In genomic region chr17:41382396-41382795, GRCh38 we compare ENCODE assay signal across 36 cellular contexts. TPM values are rescaled to one million over a fixed set of nuclear protein-coding genes. Genes with fewer than 3 reads are reported as not detected.
DNase-seq lines count a peak whose midpoint lies in the region; ATAC-seq, FAIRE-seq and TF ChIP-seq lines count a peak whose summit lies in the region.
"Had no signal": no experiment of that assay in that cellular context is flagged by ENCODE, and none has a peak within 500 bp of the region (broad histone marks: within the 10 kb centered on the region; RNA-seq: fewer than 3 reads in every experiment).

No MANE protein-coding gene starts in this region.

- ATAC-seq in upper lobe of right lung: no peak
- ATAC-seq: body of pancreas, HepG2 had no signal

- intact Hi-C loops in upper lobe of right lung (cut with DNase I) (no loop called here), esophagus squamous epithelium (cut with DNase I) (no loop called here)

- 83 to 100% methylated on average over 1 of the region's 1 CpG for WGBS in esophagus squamous epithelium, 2 donors

- no peaks in the 10 kb centered on the region for H3K27me3 ChIP-seq in bronchial epithelial cell (ENCODE audit: control insufficient read depth, insufficient read depth, low read length)
- peaks cover 5% of the 10 kb centered on the region for H3K27me3 ChIP-seq in upper lobe of right lung
- H3K27me3 ChIP-seq in esophagus squamous epithelium: peaks cover 0 to 8% (median 0%) of the 10 kb centered on the region in 4 donors
- H3K27me3 ChIP-seq: body of pancreas, hepatocyte, thyroid gland had no signal

- H3K27ac ChIP-seq in upper lobe of right lung: no peak overlapping the region
- no peak overlapping the region for H3K27ac ChIP-seq in esophagus squamous epithelium
- H3K27ac ChIP-seq: body of pancreas, hepatocyte, HL-60, spleen, thyroid gland, WERI-Rb-1 had no signal

- no peaks in the 10 kb centered on the region for H3K4me1 Mint-ChIP-seq in T-helper 2 cell treated with Interferon-gamma antibody and Interleukin-4, amounts not matched to agents 5 μg/mL and 100 μg/mL, for 36 hours (ENCODE audit: low read depth)

- H3K9me3 ChIP-seq in upper lobe of right lung (peaks cover 9% of the 10 kb centered on the region), esophagus squamous epithelium (peaks cover 0 to 12% (median 0%) of the 10 kb centered on the region in 3 donors)
- H3K9me3 ChIP-seq: body of pancreas, SK-N-SH, thyroid gland had no signal

- no peak overlapping the region for H3K27ac Mint-ChIP-seq in T-helper 2 cell treated with Interferon-gamma antibody and Interleukin-4, amounts not matched to agents 5 μg/mL and 100 μg/mL, for 36 hours
- H3K27ac Mint-ChIP-seq: activated CD4-positive, alpha-beta T cell treated with anti-CD3 and anti-CD28 coated beads, Interleukin-2, amount 10 ng/mL, durations not matched to agents 7 days and 5 days; activated naive CD8-positive, alpha-beta T cell treated with anti-CD3 and anti-CD28 coated beads for 36 hours; activated T-helper 2 cell treated with anti-CD3 and anti-CD28 coated beads, Interferon-gamma antibody, Interleukin-2, Interleukin-4, amounts not matched to agents 10 μg/mL and 5 μg/mL and 100 μg/mL, durations not matched to agents 14 hours and 24 hours and 36 hours had no signal

- no peaks in the 10 kb centered on the region for H3K4me1 ChIP-seq in upper lobe of right lung
- no peaks in the 10 kb centered on the region for H3K4me1 ChIP-seq in esophagus squamous epithelium
- H3K4me1 ChIP-seq: body of pancreas, spleen, thyroid gland had no signal

- peaks cover 9% of the 10 kb centered on the region for H3K9me3 Mint-ChIP-seq in T-helper 2 cell treated with Interferon-gamma antibody and Interleukin-4, amounts not matched to agents 5 μg/mL and 100 μg/mL, for 36 hours

- FAIRE-seq in bronchial epithelial cell (lab: Jason Lieb, UNC): peak; percentile 43
- FAIRE-seq: A204.1, GM18507, H54, HepG2, kidney, RCC 7860 had no signal

- no peaks in the 10 kb centered on the region for H3K27me3 Mint-ChIP-seq in T-helper 2 cell treated with Interferon-gamma antibody and Interleukin-4, amounts not matched to agents 5 μg/mL and 100 μg/mL, for 36 hours (ENCODE audit: low read depth)

- H3K36me3 ChIP-seq in bronchial epithelial cell (ENCODE audit: control insufficient read depth, insufficient read depth, low read length) (no peaks in the 10 kb centered on the region), upper lobe of right lung (no peaks in the 10 kb centered on the region), esophagus squamous epithelium (no peaks in the 10 kb centered on the region)
- H3K36me3 ChIP-seq: spleen, thyroid gland, WERI-Rb-1 had no signal

- no peaks in the 10 kb centered on the region for H3K36me3 Mint-ChIP-seq in T-helper 2 cell treated with Interferon-gamma antibody and Interleukin-4, amounts not matched to agents 5 μg/mL and 100 μg/mL, for 36 hours (ENCODE audit: low read depth)

- TF ChIP-seq POLR2A in esophagus squamous epithelium (IDR thresholded peaks at IDR 0.05): no peak
- TF ChIP-seq POLR2A in erythroblast (IDR thresholded peaks at IDR 0.05; ENCODE audit: low read length): no peak

- TF ChIP-seq CTCF in bronchial epithelial cell (IDR thresholded peaks at IDR 0.05; ENCODE audit: insufficient read depth, low read length, severe bottlenecking) (no peak), upper lobe of right lung (IDR thresholded peaks at IDR 0.05) (no peak), esophagus squamous epithelium (IDR thresholded peaks at IDR 0.05) (no peak)

- DNase-seq in A172 (ENCODE audit: low spot score) (peak; percentile 44), GM04504 (ENCODE audit: low read depth) (peak; percentile 67), bronchial epithelial cell (ENCODE audit: low read depth) (peak; percentile 41), hepatic stellate cell (ENCODE audit: low spot score) (peak; percentile 81), upper lobe of right lung (no peak), esophagus squamous epithelium (lab: John Stamatoyannopoulos, UW) (no peak), erythroblast (lab: John Stamatoyannopoulos, UW) (no peak)
- DNase-seq in T-helper 2 cell treated with Interferon-gamma antibody and Interleukin-4, amounts not matched to agents 5 μg/mL and 100 μg/mL, for 36 hours (ENCODE audit: low spot score): no peak
- DNase-seq: activated CD4-positive, alpha-beta T cell treated with anti-CD3 and anti-CD28 coated beads, Interleukin-2, amount 10 ng/mL, durations not matched to agents 7 days and 5 days; activated naive CD8-positive, alpha-beta T cell treated with anti-CD3 and anti-CD28 coated beads for 36 hours; body of pancreas; C1 segment of cervical spinal cord; Calu3; effector memory CD4-positive, alpha-beta T cell; foreskin melanocyte; kidney; NCI-H1417; SK-N-SH; spleen; stimulated activated CD4-positive, alpha-beta T cell treated with anti-CD3 and anti-CD28 coated beads, Interleukin-4, amount 100 ng/mL, for 24 hours; stimulated activated naive CD4-positive, alpha-beta T cell treated with Interleukin-2 at 50 U/mL for 16 hours; thyroid gland; WERI-Rb-1 had no signal

- no peak overlapping the region for H3K4me3 Mint-ChIP-seq in T-helper 2 cell treated with Interferon-gamma antibody and Interleukin-4, amounts not matched to agents 5 μg/mL and 100 μg/mL, for 36 hours
- H3K4me3 Mint-ChIP-seq: activated CD4-positive, alpha-beta T cell treated with anti-CD3 and anti-CD28 coated beads, Interleukin-2, amount 10 ng/mL, durations not matched to agents 7 days and 5 days; activated naive CD8-positive, alpha-beta T cell treated with anti-CD3 and anti-CD28 coated beads for 36 hours had no signal

- H3K4me3 ChIP-seq in bronchial epithelial cell (ENCODE audit: low read depth, low read length) (no peak overlapping the region), upper lobe of right lung (no peak overlapping the region), esophagus squamous epithelium (no peak overlapping the region)
- H3K4me3 ChIP-seq: body of pancreas, hepatocyte, spleen, thyroid gland had no signal

RNA-seq across cellular contexts. Expression of gene KRT34, which starts 0.3 kb away (rescaled TPM):
- total RNA-seq in A172 (2014; rRNA removed; shearing (Covaris generic)): 0.31 and 1.1 TPM in 2 replicates
- 0.26 and 0.53 TPM in 2 replicates for total RNA-seq in bronchial epithelial cell
- total RNA-seq in upper lobe of right lung: not detected
- total RNA-seq in esophagus squamous epithelium: 1 to 10 TPM in 1 of 4 donors, under 1 TPM in 3; 0.40 to 1.1 (median 0.64) TPM
- total RNA-seq: activated CD4-positive, alpha-beta T cell treated with anti-CD3 and anti-CD28 coated beads, Interleukin-2, amount 10 ng/mL, durations not matched to agents 7 days and 5 days; activated naive CD8-positive, alpha-beta T cell treated with anti-CD3 and anti-CD28 coated beads for 36 hours; activated T-helper 2 cell treated with anti-CD3 and anti-CD28 coated beads, Interferon-gamma antibody, Interleukin-2, Interleukin-4, amounts not matched to agents 10 μg/mL and 5 μg/mL and 100 μg/mL, durations not matched to agents 14 hours and 24 hours and 36 hours; body of pancreas; Calu3; HepG2; kidney; lung microvascular endothelial cell; spleen; T-helper 2 cell treated with Interferon-gamma antibody and Interleukin-4, amounts not matched to agents 100 ng/mL and 5 ng/mL, for 36 hours; thyroid gland had no signal

RNA-seq across cellular contexts. Expression of gene KRT33B, which starts 12.8 kb away (rescaled TPM):
- total RNA-seq in A172 (2014; rRNA removed; shearing (Covaris generic)): not detected in 2 replicates
- 0.79 and 1.7 TPM in 2 replicates for total RNA-seq in bronchial epithelial cell
- total RNA-seq in upper lobe of right lung: not detected
- total RNA-seq in esophagus squamous epithelium: under 1 TPM in 2 of 4 donors, not detected in 2; 0.32 to 0.57 TPM
- total RNA-seq: activated CD4-positive, alpha-beta T cell treated with anti-CD3 and anti-CD28 coated beads, Interleukin-2, amount 10 ng/mL, durations not matched to agents 7 days and 5 days; activated naive CD8-positive, alpha-beta T cell treated with anti-CD3 and anti-CD28 coated beads for 36 hours; activated T-helper 2 cell treated with anti-CD3 and anti-CD28 coated beads, Interferon-gamma antibody, Interleukin-2, Interleukin-4, amounts not matched to agents 10 μg/mL and 5 μg/mL and 100 μg/mL, durations not matched to agents 14 hours and 24 hours and 36 hours; body of pancreas; Calu3; Daoy; hepatocyte; HepG2; kidney; lung microvascular endothelial cell; NCI-H460; renal cortical epithelial cell; spleen; T-helper 2 cell treated with Interferon-gamma antibody and Interleukin-4, amounts not matched to agents 100 ng/mL and 5 ng/mL, for 36 hours; thyroid gland had no signal

RNA-seq across cellular contexts. Expression of gene KRT31, which starts 15.0 kb away (rescaled TPM):
- not detected in 2 replicates for total RNA-seq in A172 (2014; rRNA removed; shearing (Covaris generic))
- total RNA-seq in bronchial epithelial cell (0.26 TPM in 1 of 2 replicates, not detected in the other), upper lobe of right lung (not detected), esophagus squamous epithelium (1 to 10 TPM in 2 of 4 donors, under 1 TPM in 1, not detected in 1; 0.79 to 2.5 (median 1.5) TPM)
- total RNA-seq: activated CD4-positive, alpha-beta T cell treated with anti-CD3 and anti-CD28 coated beads, Interleukin-2, amount 10 ng/mL, durations not matched to agents 7 days and 5 days; activated naive CD8-positive, alpha-beta T cell treated with anti-CD3 and anti-CD28 coated beads for 36 hours; activated T-helper 2 cell treated with anti-CD3 and anti-CD28 coated beads, Interferon-gamma antibody, Interleukin-2, Interleukin-4, amounts not matched to agents 10 μg/mL and 5 μg/mL and 100 μg/mL, durations not matched to agents 14 hours and 24 hours and 36 hours; body of pancreas; Calu3; Daoy; hepatocyte; HepG2; kidney; lung microvascular endothelial cell; NCI-H460; renal cortical epithelial cell; spleen; T-helper 2 cell treated with Interferon-gamma antibody and Interleukin-4, amounts not matched to agents 100 ng/mL and 5 ng/mL, for 36 hours; thyroid gland had no signal

RNA-seq across cellular contexts. Expression of gene KRT33A, which starts 31.8 kb away (rescaled TPM):
- total RNA-seq in A172 (2014; rRNA removed; shearing (Covaris generic)): not detected in 2 replicates
- total RNA-seq in bronchial epithelial cell: 0.13 TPM in 1 of 2 replicates, not detected in the other
- total RNA-seq in upper lobe of right lung: not detected
- total RNA-seq in esophagus squamous epithelium: 1 to 10 TPM in 2 of 4 donors, under 1 TPM in 1, not detected in 1; 0.21 to 2.7 (median 1.9) TPM
- total RNA-seq: activated CD4-positive, alpha-beta T cell treated with anti-CD3 and anti-CD28 coated beads, Interleukin-2, amount 10 ng/mL, durations not matched to agents 7 days and 5 days; activated naive CD8-positive, alpha-beta T cell treated with anti-CD3 and anti-CD28 coated beads for 36 hours; activated T-helper 2 cell treated with anti-CD3 and anti-CD28 coated beads, Interferon-gamma antibody, Interleukin-2, Interleukin-4, amounts not matched to agents 10 μg/mL and 5 μg/mL and 100 μg/mL, durations not matched to agents 14 hours and 24 hours and 36 hours; body of pancreas; Calu3; Daoy; hepatocyte; HepG2; kidney; lung microvascular endothelial cell; NCI-H460; renal cortical epithelial cell; spleen; T-helper 2 cell treated with Interferon-gamma antibody and Interleukin-4, amounts not matched to agents 100 ng/mL and 5 ng/mL, for 36 hours; thyroid gland had no signal

RNA-seq across cellular contexts. Expression of gene KRT37, which starts 42.0 kb away (rescaled TPM):
- total RNA-seq in A172 (2014; rRNA removed; shearing (Covaris generic)): not detected in 2 replicates
- total RNA-seq in bronchial epithelial cell: not detected in 2 replicates
- not detected for total RNA-seq in upper lobe of right lung
- total RNA-seq in esophagus squamous epithelium: not detected
- total RNA-seq: activated CD4-positive, alpha-beta T cell treated with anti-CD3 and anti-CD28 coated beads, Interleukin-2, amount 10 ng/mL, durations not matched to agents 7 days and 5 days; activated naive CD8-positive, alpha-beta T cell treated with anti-CD3 and anti-CD28 coated beads for 36 hours; activated T-helper 2 cell treated with anti-CD3 and anti-CD28 coated beads, Interferon-gamma antibody, Interleukin-2, Interleukin-4, amounts not matched to agents 10 μg/mL and 5 μg/mL and 100 μg/mL, durations not matched to agents 14 hours and 24 hours and 36 hours; body of pancreas; Calu3; Daoy; hepatocyte; HepG2; kidney; lung microvascular endothelial cell; NCI-H460; renal cortical epithelial cell; spleen; T-helper 2 cell treated with Interferon-gamma antibody and Interleukin-4, amounts not matched to agents 100 ng/mL and 5 ng/mL, for 36 hours; thyroid gland had no signal

Comparison
In these comparisons a context has a peak if more than half of its experiments do, and no peak if none do; other contexts are left out.
1. DNase-seq: peak in A172 (single experiment), GM04504 (single experiment), bronchial epithelial cell (single experiment) and hepatic stellate cell (single experiment); none in upper lobe of right lung (single experiment), T-helper 2 cell treated with Interferon-gamma antibody and Interleukin-4, amounts not matched to agents 5 μg/mL and 100 μg/mL, for 36 hours (single experiment), esophagus squamous epithelium (single experiment) and erythroblast (0 of 2).